29 cellular contexts compared by ENCODE assay signal in genomic region chr1:159877695-159878444, GRCh38. TPM values are rescaled to one million over a fixed set of nuclear protein-coding genes. Genes with fewer than 3 reads are reported as not detected.
DNase-seq lines count a peak whose midpoint lies in the region; ATAC-seq and TF ChIP-seq lines count a peak whose summit lies in the region.
"Had no signal": no experiment of that assay in that cellular context is flagged by ENCODE, and none has a peak within 500 bp of the region (broad histone marks: within the 10 kb centered on the region; RNA-seq: fewer than 3 reads in every experiment).

No MANE protein-coding gene starts in this region.

- no peak for ATAC-seq in left lung
- ATAC-seq: gastroesophageal sphincter; right lobe of liver; stimulated activated naive B cell treated with anti-CD40 and anti-IgM and Interleukin-4, amounts not matched to agents 10 μg/mL and 1 μg/mL and 100 μg/mL, for 72 hours had no signal

- peaks cover 2 to 37% of the 10 kb centered on the region in 2 donors for H3K4me1 ChIP-seq in left lung
- H3K4me1 ChIP-seq: neural progenitor cell, right lobe of liver had no signal

- intact Hi-C loops in left lung (cut with DNase I), result no loop called here

- DNase-seq in A172 (ENCODE audit: low spot score) (peak; percentile 38), DMS 273 (lab: John Stamatoyannopoulos, UW; ENCODE audit: unreplicated experiment) (peak; percentile 91), NCI-H2029 (lab: John Stamatoyannopoulos, UW) (peak; percentile 30), NCI-H82 treated with DMSO at 0.1 percent for 48 hours (lab: John Stamatoyannopoulos, UW; ENCODE audit: unreplicated experiment) (peak; percentile 60), NCI-H187 treated with DMSO at 0.1 percent for 48 hours (lab: John Stamatoyannopoulos, UW) (no peak), NCI-H510A treated with DMSO at 0.1 percent for 48 hours (lab: John Stamatoyannopoulos, UW) (no peak), left lung (no peak), T-helper 1 cell (no peak)
- DNase-seq: activated CD4-positive, alpha-beta T cell treated with anti-CD3 and anti-CD28 coated beads for 48 hours; activated CD8-positive, alpha-beta memory T cell treated with anti-CD3 and anti-CD28 coated beads for 24 hours; activated effector memory CD4-positive, alpha-beta T cell treated with Interleukin-2 at 50 U/mL for 16 hours; activated naive CD8-positive, alpha-beta T cell treated with anti-CD3 and anti-CD28 coated beads, Interleukin-2, amount 10 ng/mL, durations not matched to agents 7 days and 5 days; central memory CD4-positive, alpha-beta T cell; dermis blood vessel endothelial cell; EL; Karpas-422; NK-92 treated with Interleukin-12 subunit alpha and Interleukin-12 subunit beta, amount 100 ng/mL, for 24 hours; right lobe of liver; SHP77; stimulated activated naive B cell treated with anti-CD40 and anti-IgM and Interleukin-4, amounts not matched to agents 10 μg/mL and 1 μg/mL and 100 μg/mL, for 72 hours; T-helper 9 cell; WERI-Rb-1 had no signal

- no peak for TF ChIP-seq CTCF in left lung (IDR thresholded peaks at IDR 0.05)

- H3K4me3 ChIP-seq in left lung, result no peak overlapping the region
- H3K4me3 ChIP-seq: BLaER1 treated with 17β-estradiol and CSF1 and Interleukin-3, amounts not matched to agents 10 nM and 100 nM; gastroesophageal sphincter; hepatocyte; neural progenitor cell; right lobe of liver had no signal

- H3K9me3 ChIP-seq in left lung, result no peaks in the 10 kb centered on the region
- H3K9me3 ChIP-seq: BLaER1 treated with 17β-estradiol and CSF1 and Interleukin-3, amounts not matched to agents 10 nM and 100 nM; gastroesophageal sphincter; right lobe of liver had no signal

- no peak overlapping the region for H3K27ac ChIP-seq in left lung
- H3K27ac ChIP-seq: BLaER1 treated with 17β-estradiol and CSF1 and Interleukin-3, amounts not matched to agents 10 nM and 100 nM; gastroesophageal sphincter; hepatocyte; neural progenitor cell; right lobe of liver; WERI-Rb-1 had no signal

- no peaks in the 10 kb centered on the region for H3K36me3 ChIP-seq in left lung
- H3K36me3 ChIP-seq: BLaER1 treated with 17β-estradiol and CSF1 and Interleukin-3, amounts not matched to agents 10 nM and 100 nM; gastroesophageal sphincter; neural progenitor cell; right lobe of liver; WERI-Rb-1 had no signal

- H3K27me3 ChIP-seq in left lung, result no peaks in the 10 kb centered on the region
- H3K27me3 ChIP-seq: BLaER1 treated with 17β-estradiol and CSF1 and Interleukin-3, amounts not matched to agents 10 nM and 100 nM; hepatocyte; neural progenitor cell; right lobe of liver had no signal

RNA-seq across cellular contexts. Expression of gene VSIG8, which starts 15.4 kb away (rescaled TPM):
- not detected in 2 replicates for total RNA-seq in A172 (2014; rRNA removed; shearing (Covaris generic))
- not detected for total RNA-seq in left lung
- total RNA-seq: activated naive CD8-positive, alpha-beta T cell treated with anti-CD3 and anti-CD28 coated beads, Interleukin-2, amount 10 ng/mL, durations not matched to agents 7 days and 5 days; dermis blood vessel endothelial cell; gastroesophageal sphincter; H1; right lobe of liver; temporal lobe; urinary bladder had no signal

RNA-seq across cellular contexts. Expression of gene CFAP45, which starts 22.1 kb away (rescaled TPM):
- total RNA-seq in A172 (2014; rRNA removed; shearing (Covaris generic)), result 2.4 and 3.7 TPM in 2 replicates
- total RNA-seq in left lung, result 1 to 10 TPM; 1.1 to 4.7 TPM
- total RNA-seq: H1, right lobe of liver had no signal

RNA-seq across cellular contexts. Expression of gene TAGLN2, which starts 47.4 kb away (rescaled TPM):
- 734 and 929 TPM in 2 replicates for total RNA-seq in A172 (2014; rRNA removed; shearing (Covaris generic))
- total RNA-seq in left lung, result 100 to 1,000 TPM; 565 to 617 TPM

RNA-seq across cellular contexts. Expression of gene SLAMF8, which starts 51.2 kb away (rescaled TPM):
- 0.48 TPM in 1 of 2 replicates, not detected in the other for total RNA-seq in A172 (2014; rRNA removed; shearing (Covaris generic))
- 10 to 100 TPM; 15.2 to 41.3 TPM for total RNA-seq in left lung
- total RNA-seq: dermis blood vessel endothelial cell, H1, temporal lobe had no signal

Comparison
In these comparisons a context has a peak if more than half of its experiments do, and no peak if none do; other contexts are left out.
1. DNase-seq: peak in A172 (single experiment), DMS 273 (single experiment), NCI-H2029 (single experiment) and NCI-H82 treated with DMSO at 0.1 percent for 48 hours (single experiment); none in NCI-H187 treated with DMSO at 0.1 percent for 48 hours (single experiment), NCI-H510A treated with DMSO at 0.1 percent for 48 hours (single experiment), left lung (0 of 2) and T-helper 1 cell (0 of 5).